Comparison of ENCODE assay signal across 8 cellular contexts in genomic region chr15:52183562-52184173, GRCh38. TPM values are rescaled to one million over a fixed set of nuclear protein-coding genes. Genes with fewer than 3 reads are reported as not detected.
DNase-seq lines count a peak whose midpoint lies in the region; ATAC-seq, FAIRE-seq and TF ChIP-seq lines count a peak whose summit lies in the region.

No MANE protein-coding gene starts in this region.

- TF ChIP-seq EP300 in A549 (IDR thresholded peaks at IDR 0.05) = no peak

- no peak overlapping the region for H3K4me3 Mint-ChIP-seq in activated T-cell treated with anti-CD3 and anti-CD28 coated beads, Interleukin-2, amount 50 U/mL, for 24 hours

- no peak overlapping the region for H3K27ac Mint-ChIP-seq in activated T-cell treated with anti-CD3 and anti-CD28 coated beads, Interleukin-2, amount 50 U/mL, for 24 hours

- H3K36me3 Mint-ChIP-seq in activated T-cell treated with anti-CD3 and anti-CD28 coated beads, Interleukin-2, amount 50 U/mL, for 24 hours (ENCODE audit: low read depth) = peaks cover 2% of the 10 kb centered on the region

- peaks cover 7% of the 10 kb centered on the region for H3K4me1 ChIP-seq in A549
- peaks cover 3% of the 10 kb centered on the region for H3K4me1 ChIP-seq in RWPE2 (ENCODE audit: insufficient read depth, poor library complexity, severe bottlenecking)
- H3K4me1 ChIP-seq in thyroid gland = peaks cover 8 to 10% of the 10 kb centered on the region in 2 donors

- FAIRE-seq in A549 (lab: Jason Lieb, UNC) = peak; percentile 23

- peak; percentile 65 for TF ChIP-seq CTCF in A549 (IDR thresholded peaks at IDR 0.05)
- TF ChIP-seq CTCF in GM10248 (IDR thresholded peaks at IDR 0.05; ENCODE audit: control extremely low read depth, extremely low read depth, low read depth, missing control alignments) = peak; percentile 38
- peak; percentile 96 for TF ChIP-seq CTCF in RWPE2 (IDR thresholded peaks at IDR 0.05; ENCODE audit: poor library complexity, severe bottlenecking)
- TF ChIP-seq CTCF in thyroid gland (IDR thresholded peaks at IDR 0.05) = peak; percentile 29 to 63 (median 47)

- no peaks in the 10 kb centered on the region for H3K9me3 ChIP-seq in A549
- H3K9me3 ChIP-seq in RWPE2 (ENCODE audit: severe bottlenecking) = no peaks in the 10 kb centered on the region
- no peaks in the 10 kb centered on the region for H3K9me3 ChIP-seq in thyroid gland

- H3K27ac ChIP-seq in A549 = no peak overlapping the region
- H3K27ac ChIP-seq in RWPE2 (ENCODE audit: poor library complexity, severe bottlenecking) = no peak overlapping the region
- H3K27ac ChIP-seq in thyroid gland = no peak overlapping the region

- intact Hi-C loops in thyroid gland (cut with DNase I) = no loop called here

- ATAC-seq in A549 (no peak), RWPE2 (ENCODE audit: low read depth) (no peak), GM19035 (IDR thresholded peaks at IDR 0.05; ENCODE audit: unreplicated experiment) (no peak)

- no peaks in the 10 kb centered on the region for H3K9me3 Mint-ChIP-seq in activated T-cell treated with anti-CD3 and anti-CD28 coated beads, Interleukin-2, amount 50 U/mL, for 24 hours

- H3K27me3 ChIP-seq in RWPE2 (ENCODE audit: insufficient read depth, poor library complexity, severe bottlenecking) (no peaks in the 10 kb centered on the region), thyroid gland (no peaks in the 10 kb centered on the region)

- peaks cover 20% of the 10 kb centered on the region for H3K4me1 Mint-ChIP-seq in activated T-cell treated with anti-CD3 and anti-CD28 coated beads, Interleukin-2, amount 50 U/mL, for 24 hours (ENCODE audit: low read depth)

- TF ChIP-seq POLR2A in A549 (IDR thresholded peaks at IDR 0.05; ENCODE audit: low read length) (no peak), thyroid gland (IDR thresholded peaks at IDR 0.05) (no peak)

- TF ChIP-seq RAD21 in A549 (conservative IDR thresholded peaks at IDR 0.05 in 1 of 2, IDR thresholded peaks at IDR 0.05 in 1 of 2) = peak; percentile 47 to 62; a peak in 4 of 5 replicates

- 23% methylated on average over 2 of the region's 2 CpGs for WGBS in A549 (ENCODE audit: missing lambda C conversion rate)
- WGBS in thyroid gland, 2 donors = 52 to 63% methylated on average over 2 of the region's 2 CpGs

- H3K4me3 ChIP-seq in A549 = no peak overlapping the region
- H3K4me3 ChIP-seq in RWPE2 (ENCODE audit: severe bottlenecking) = no peak overlapping the region
- H3K4me3 ChIP-seq in thyroid gland (replicated peaks in 1 of 3) = no peak overlapping the region

- no peaks in the 10 kb centered on the region for H3K36me3 ChIP-seq in RWPE2 (ENCODE audit: low read depth)
- H3K36me3 ChIP-seq in thyroid gland = no peaks in the 10 kb centered on the region

- POLR2A ChIA-PET in A549 (lab: Yijun Ruan, JAX) (no interaction called here), GM10248 (lab: Yijun Ruan, JAX) (no interaction called here)

- peak; percentile 43 to 47 for DNase-seq in A549 (ENCODE audit: low read depth in 1 of 2, low spot score in 1 of 2)
- DNase-seq in GM10248 (ENCODE audit: extremely low spot score) = no peak
- no peak for DNase-seq in RWPE2 (ENCODE audit: low spot score)
- DNase-seq in germinal center (ENCODE audit: low spot score) = peak; percentile 12
- DNase-seq in thyroid gland = peak; percentile 28 to 35
- no peak for DNase-seq in NOMO-1 treated with dmso at 0.1 percent for 144 hours (lab: John Stamatoyannopoulos, UW; ENCODE audit: unreplicated experiment)
- no peak for DNase-seq in activated T-cell treated with anti-CD3 and anti-CD28 coated beads, Interleukin-2, amount 50 U/mL, for 24 hours

- no peak overlapping the region for H3K4me2 ChIP-seq in A549

- CTCF ChIA-PET in A549 (lab: Yijun Ruan, JAX) (interaction anchor here (0.6 to 4.1 kb wide), 20 partner anchors 8 to 551 kb away, joined by 3 to 29 read pairs (median 4); no protein-coding TSS in a partner anchor), GM10248 (lab: Yijun Ruan, JAX) (interaction anchor here (0.8 to 3.2 kb wide), 14 partner anchors 7 to 548 kb away, joined by 3 to 25 read pairs (median 4); partner anchors contain the start of gene GNB5)

- H3K27me3 Mint-ChIP-seq in activated T-cell treated with anti-CD3 and anti-CD28 coated beads, Interleukin-2, amount 50 U/mL, for 24 hours = no peaks in the 10 kb centered on the region

TF ChIP-seq in A549, 52 proteins besides CTCF, POLR2A, EP300 and RAD21:
- TF ChIP-seq NPAS2 (CRISPR knock-in tag; IDR thresholded peaks at IDR 0.05; ENCODE audit: borderline replicate concordance) (no peak), ELK1 (IDR thresholded peaks at IDR 0.05; ENCODE audit: low read depth, low read length) (no peak), ZFP36 (IDR thresholded peaks at IDR 0.05; ENCODE audit: borderline replicate concordance, partially characterized antibody) (no peak), KDM1A (IDR thresholded peaks at IDR 0.05; ENCODE audit: low read depth) (no peak), CBX8 (IDR thresholded peaks at IDR 0.05) (no peak), SMC3 (IDR thresholded peaks at IDR 0.05) (peak; percentile 55; the same call in 2 of the 3 replicates), MAX (IDR thresholded peaks at IDR 0.05) (no peak), EHMT2 (IDR thresholded peaks at IDR 0.05; ENCODE audit: low read depth) (no peak), CEBPB (IDR thresholded peaks at IDR 0.05) (no peak)
TF ChIP-seq in A549: peak in this region for 1.

RNA-seq across cellular contexts. Expression of gene GNB5, which starts 7.5 kb away (rescaled TPM):
- polyA plus RNA-seq in A549 (2011; rRNA removed) (67.5 and 72.0 TPM in 2 replicates), A549 (2017; fragmentation: RNase III; extraction: RNeasy Plus Mini Kit Qiagen cat#74134 plus additional on column Dnase treatment) (53.6 to 65.9 TPM (median 57.2 TPM) in 3 replicates)
- polyA plus RNA-seq in A549 (2012; cell fraction: cytosol; rRNA removed) = 57.2 and 60.2 TPM in 2 replicates
- polyA plus RNA-seq in A549 (2012; cell fraction: nucleus; rRNA removed) = 30.1 and 35.9 TPM in 2 replicates
- 47.8 and 50.6 TPM in 2 replicates for polyA minus RNA-seq in A549 (2011; rRNA and poly(A)+ RNA removed)
- 10 to 100 TPM; 49.6 to 62.1 (median 54.4) TPM for total RNA-seq in thyroid gland

Comparison
In these comparisons a context has a peak if more than half of its experiments do, and no peak if none do; other contexts are left out.
1. DNase-seq: peak in A549 (2 of 2), germinal center (single experiment) and thyroid gland (2 of 2); none in GM10248 (single experiment), RWPE2 (single experiment), NOMO-1 treated with dmso at 0.1 percent for 144 hours (single experiment) and activated T-cell treated with anti-CD3 and anti-CD28 coated beads, Interleukin-2, amount 50 U/mL, for 24 hours (single experiment).
2. CTCF ChIP-seq: peak in every context shown above with its lines; median percentile 96 in RWPE2; 65 in A549; 47 in thyroid gland; 38 in GM10248.